16 cellular contexts compared by ENCODE assay signal in genomic region chr2:137208361-137208973, GRCh38.
A peak's percentile ranks its signal among the peaks of the same experiment; 100 is the strongest.
DNase-seq lines count a peak whose midpoint lies in the region; TF ChIP-seq lines count a peak whose summit lies in the region.
"Had no signal": no experiment of that assay in that cellular context is flagged by ENCODE, and none has a peak within 500 bp of the region (broad histone marks: within the 10 kb centered on the region; RNA-seq: fewer than 3 reads in every experiment).

No MANE protein-coding gene starts in this region.

- H3K27me3 ChIP-seq in SJSA1 (replicated peaks) = no peaks in the 10 kb centered on the region
- H3K27me3 ChIP-seq: BLaER1 treated with 17β-estradiol and CSF1 and Interleukin-3, amounts not matched to agents 10 nM and 100 nM; colonic mucosa; uterus had no signal

- H3K4me3 ChIP-seq in SJSA1 (no peak overlapping the region), fibroblast of pulmonary artery (replicated peaks; ENCODE audit: low read depth, low read length) (no peak overlapping the region)
- H3K4me3 ChIP-seq: BLaER1 treated with 17β-estradiol and CSF1 and Interleukin-3, amounts not matched to agents 10 nM and 100 nM; colonic mucosa; uterus had no signal

- H3K36me3 ChIP-seq in SJSA1 = no peaks in the 10 kb centered on the region
- H3K36me3 ChIP-seq: BLaER1 treated with 17β-estradiol and CSF1 and Interleukin-3, amounts not matched to agents 10 nM and 100 nM; colonic mucosa; uterus had no signal

- no peak for TF ChIP-seq CTCF in fibroblast of pulmonary artery (IDR thresholded peaks at IDR 0.05; ENCODE audit: low read length, missing control alignments)

- DNase-seq in GM03348 (ENCODE audit: low spot score) = peak; percentile 25
- DNase-seq in SJSA1 (ENCODE audit: low read depth in 1 of 2, low spot score in 2 of 2) = peak; percentile 74 to 77
- peak; percentile 11 for DNase-seq in fibroblast of pulmonary artery (ENCODE audit: low read depth)
- peak; percentile 95 for DNase-seq in renal cortical epithelial cell (ENCODE audit: low read depth)
- no peak for DNase-seq in NCI-H526 treated with DMSO at 0.1 percent for 48 hours (lab: John Stamatoyannopoulos, UW)
- DNase-seq in central memory CD4-positive, alpha-beta T cell = no peak
- no peak for DNase-seq in NOMO-1 treated with dmso at 0.1 percent for 144 hours (lab: John Stamatoyannopoulos, UW; ENCODE audit: unreplicated experiment)
- no peak for DNase-seq in activated gamma-delta T cell (lab: John Stamatoyannopoulos, UW)
- DNase-seq: activated CD8-positive, alpha-beta memory T cell treated with anti-CD3 and anti-CD28 coated beads, Interleukin-2, amount 50 U/mL, for 4 hours; colonic mucosa; NCI-H2107; right cardiac atrium; stimulated activated CD4-positive, alpha-beta T cell treated with anti-CD3 and anti-CD28 coated beads, Interleukin-4, amount 100 ng/mL, for 4 hours; stimulated activated naive CD4-positive, alpha-beta T cell; uterus had no signal

- H3K4me1 ChIP-seq in SJSA1 (replicated peaks) = peaks cover 20% of the 10 kb centered on the region
- H3K4me1 ChIP-seq: colonic mucosa, uterus had no signal

- no peaks in the 10 kb centered on the region for H3K9me3 ChIP-seq in SJSA1 (replicated peaks)
- H3K9me3 ChIP-seq: BLaER1 treated with 17β-estradiol and CSF1 and Interleukin-3, amounts not matched to agents 10 nM and 100 nM; colonic mucosa; uterus had no signal

- H3K27ac ChIP-seq in SJSA1 = peak overlapping the region; percentile 82
- H3K27ac ChIP-seq: colonic mucosa, uterus had no signal

Comparison
In these comparisons a context has a peak if more than half of its experiments do, and no peak if none do; other contexts are left out.
1. DNase-seq: peak in GM03348 (single experiment), SJSA1 (2 of 2), fibroblast of pulmonary artery (single experiment) and renal cortical epithelial cell (single experiment); none in NCI-H526 treated with DMSO at 0.1 percent for 48 hours (single experiment), central memory CD4-positive, alpha-beta T cell (single experiment), NOMO-1 treated with dmso at 0.1 percent for 144 hours (single experiment) and activated gamma-delta T cell (single experiment).